In the genomic region with DNA sequence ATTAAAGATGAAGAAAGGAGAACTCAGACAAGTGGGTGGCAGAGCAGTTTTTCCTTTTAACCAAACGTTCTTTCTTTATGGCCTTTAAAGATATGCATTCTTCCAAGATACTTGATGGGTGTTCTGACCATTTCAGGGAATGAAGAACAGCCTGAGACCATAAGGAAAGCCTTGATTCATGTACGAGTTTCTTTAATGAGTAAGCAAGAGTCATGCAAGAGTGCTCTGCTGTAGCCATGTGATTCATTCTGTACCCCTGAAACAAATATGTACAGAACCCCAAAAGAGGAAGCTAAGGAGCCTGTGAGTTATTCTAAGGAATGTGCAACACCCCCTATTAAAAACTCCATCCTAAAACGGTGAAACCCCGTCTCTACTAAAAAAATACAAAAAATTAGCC, we compare ENCODE assay signal across 15 cellular contexts.
DNase-seq lines count a peak whose midpoint lies in the region; ATAC-seq, FAIRE-seq and TF ChIP-seq lines count a peak whose summit lies in the region.
"Had no signal": no experiment of that assay in that cellular context is flagged by ENCODE, and none has a peak within 500 bp of the region (broad histone marks: within the 10 kb centered on the region; RNA-seq: fewer than 3 reads in every experiment).

No MANE protein-coding gene starts in this region.

- H3K4me2 ChIP-seq in endothelial cell of umbilical vein (ENCODE audit: insufficient read depth, low read length): no peak overlapping the region
- H3K4me2 ChIP-seq: neural progenitor cell had no signal

- BruUV-seq in endothelial cell of umbilical vein (replicated peaks; lab: Mats Ljungman, UMichigan): no TSS peak

- no peak overlapping the region for H2AFZ ChIP-seq in endothelial cell of umbilical vein (ENCODE audit: low read depth, low read length)
- H2AFZ ChIP-seq: neural progenitor cell had no signal

- H3K27ac ChIP-seq in endothelial cell of umbilical vein (ENCODE audit: insufficient read depth, low read depth, low read length) (no peak overlapping the region), right atrium auricular region (no peak overlapping the region)
- H3K27ac ChIP-seq: ascending aorta, esophagus muscularis mucosa, neural progenitor cell, WERI-Rb-1 had no signal

- CTCF ChIA-PET in AG04449 (lab: Yijun Ruan, JAX) (interaction anchor here (0.6 to 33.0 kb wide), 5 partner anchors 11 to 531 kb away, joined by 3 to 1421 read pairs (median 64); partner anchors contain the start of genes HOXD8 and HOXD9), endothelial cell of umbilical vein (lab: Charles Lee) (interaction anchor here (1.3 to 4.8 kb wide), 7 partner anchors 10 to 515 kb away, joined by 3 to 30 read pairs (median 9); no protein-coding TSS in a partner anchor)

- DNase-seq in AG04449 (ENCODE audit: low read depth, low spot score) (peak; percentile 87), endothelial cell of umbilical vein (ENCODE audit: low read depth, low spot score) (no peak), dedifferentiated amniotic fluid mesenchymal stem cell (ENCODE audit: extremely low spot score) (no peak), right atrium auricular region (ENCODE audit: low spot score) (no peak), NCI-H524 treated with DMSO at 0.1 percent for 48 hours (lab: John Stamatoyannopoulos, UW) (no peak)
- DNase-seq: activated T-cell treated with anti-CD3 and anti-CD28 coated beads, Interleukin-2, amount 50 U/mL, for 1 hour; stimulated activated CD4-positive, alpha-beta T cell treated with anti-CD3 and anti-CD28 coated beads, Interleukin-1b, Interleukin-23, amount 100 ng/mL, for 48 hours; WERI-Rb-1 had no signal

- H3K4me3 ChIP-seq in AG04449 (ENCODE audit: low read depth, low read length) (no peak overlapping the region), endothelial cell of umbilical vein (replicated peaks in 1 of 3; ENCODE audit: insufficient read depth in 1 of 3, low read depth in 1 of 3, low read length in 3 of 3) (no peak overlapping the region), right atrium auricular region (no peak overlapping the region)
- H3K4me3 ChIP-seq: ascending aorta, esophagus muscularis mucosa, neural progenitor cell had no signal

- no peak for TF ChIP-seq CTCF in AG04449 (IDR thresholded peaks at IDR 0.05; ENCODE audit: insufficient read depth, low read length, missing control alignments)
- no peak for TF ChIP-seq CTCF in endothelial cell of umbilical vein (IDR thresholded peaks at IDR 0.05; ENCODE audit: extremely low read depth in 1 of 2, insufficient read depth in 1 of 2, low read depth in 1 of 2, low read length in 2 of 2)
- no peak for TF ChIP-seq CTCF in right atrium auricular region (IDR thresholded peaks at IDR 0.05)

- ATAC-seq in GM18861 (IDR thresholded peaks at IDR 0.05; ENCODE audit: unreplicated experiment) (peak; percentile 86), HG03565 (IDR thresholded peaks at IDR 0.05; ENCODE audit: unreplicated experiment) (peak; percentile 73), GM21737 (IDR thresholded peaks at IDR 0.05; ENCODE audit: unreplicated experiment) (no peak)

- no peaks in the 10 kb centered on the region for H3K27me3 ChIP-seq in endothelial cell of umbilical vein (ENCODE audit: control insufficient read depth in 2 of 2, insufficient read depth in 2 of 2, low read length in 2 of 2)
- no peaks in the 10 kb centered on the region for H3K27me3 ChIP-seq in right atrium auricular region
- H3K27me3 ChIP-seq: ascending aorta had no signal

- FAIRE-seq in endothelial cell of umbilical vein (lab: Jason Lieb, UNC): no peak
- FAIRE-seq: G401.6 had no signal

- intact Hi-C loops in endothelial cell of umbilical vein (cut with micrococcal nuclease): no loop called here

- dilution Hi-C loops in endothelial cell of umbilical vein (cut with MboI; ENCODE audit: extremely low pct_ligation_motif_present, low sequenced_read_pairs): loop anchor here (25.0 kb wide), 1 partner anchor 505 kb away; the partner anchor contains the start of gene HOXD8

- TF ChIP-seq POLR2A in endothelial cell of umbilical vein (IDR thresholded peaks at IDR 0.05; ENCODE audit: low read depth, low read length): no peak

- H3K4me1 ChIP-seq in endothelial cell of umbilical vein (ENCODE audit: control insufficient read depth, extremely low read depth, insufficient read depth, low read length) (peaks cover 17% of the 10 kb centered on the region), right atrium auricular region (no peaks in the 10 kb centered on the region)
- H3K4me1 ChIP-seq: neural progenitor cell had no signal

- H3K9ac ChIP-seq in endothelial cell of umbilical vein (replicated peaks; ENCODE audit: extremely low read depth, insufficient read depth, low read length): no peak overlapping the region
- H3K9ac ChIP-seq: neural progenitor cell had no signal

- H3K9me3 ChIP-seq in endothelial cell of umbilical vein (replicated peaks; ENCODE audit: control insufficient read depth, insufficient read depth, low read length) (no peaks in the 10 kb centered on the region), right atrium auricular region (no peaks in the 10 kb centered on the region)
- H3K9me3 ChIP-seq: ascending aorta, esophagus muscularis mucosa had no signal

- POLR2A ChIA-PET in AG04449 (lab: Yijun Ruan, JAX): interaction anchor here (0.8 kb wide), 1 partner anchor 59 kb away, joined by 3 read pairs; no protein-coding TSS in a partner anchor
- POLR2A ChIA-PET in endothelial cell of umbilical vein (lab: Charles Lee): interaction anchor here (0.7 to 0.8 kb wide), 2 partner anchors 59 to 373 kb away, joined by 5 to 13 read pairs; partner anchors contain the start of gene MTX2

- H3K79me2 ChIP-seq in endothelial cell of umbilical vein (ENCODE audit: control insufficient read depth, insufficient read depth, low read length): no peaks in the 10 kb centered on the region

- no peaks in the 10 kb centered on the region for H3K36me3 ChIP-seq in endothelial cell of umbilical vein (ENCODE audit: control insufficient read depth in 2 of 2, extremely low read depth in 1 of 2, insufficient read depth in 2 of 2, low read length in 2 of 2)
- no peaks in the 10 kb centered on the region for H3K36me3 ChIP-seq in right atrium auricular region
- H3K36me3 ChIP-seq: ascending aorta, esophagus muscularis mucosa, neural progenitor cell, WERI-Rb-1 had no signal

- no peaks in the 10 kb centered on the region for H3K9me1 ChIP-seq in endothelial cell of umbilical vein (replicated peaks; ENCODE audit: control insufficient read depth, extremely low read depth, insufficient read depth, low read length)

- no peaks in the 10 kb centered on the region for H4K20me1 ChIP-seq in endothelial cell of umbilical vein (replicated peaks; ENCODE audit: control insufficient read depth, extremely low read depth, insufficient read depth, low read length)

TF ChIP-seq in endothelial cell of umbilical vein, 7 proteins besides CTCF, POLR2A, EP300 and RAD21:
- no peak for TF ChIP-seq GATA2 (IDR thresholded peaks at IDR 0.05; ENCODE audit: insufficient read depth, insufficient read length, low read depth, low read length)
- TF ChIP-seq, protein P1, sequence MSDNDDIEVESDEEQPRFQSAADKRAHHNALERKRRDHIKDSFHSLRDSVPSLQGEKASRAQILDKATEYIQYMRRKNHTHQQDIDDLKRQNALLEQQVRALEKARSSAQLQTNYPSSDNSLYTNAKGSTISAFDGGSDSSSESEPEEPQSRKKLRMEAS (IDR thresholded peaks at IDR 0.05; ENCODE audit: insufficient read depth, insufficient read length): no peak
- no peak for TF ChIP-seq MYC (IDR thresholded peaks at IDR 0.05; ENCODE audit: low read depth, low read length)
- no peak for TF ChIP-seq POLR2AphosphoS5 (IDR thresholded peaks at IDR 0.05; ENCODE audit: insufficient read depth, low read depth, low read length)
- peak; percentile 13 for TF ChIP-seq FOS (IDR thresholded peaks at IDR 0.05; ENCODE audit: borderline replicate concordance, insufficient read depth, low read length)
- no peak for TF ChIP-seq EZH2 (IDR thresholded peaks at IDR 0.05; ENCODE audit: borderline replicate concordance, low read depth, low read length, severe bottlenecking)
